In genomic region chr14:95315156-95315555, GRCh38 we compare ENCODE assay signal across 1 cellular context.
TF ChIP-seq lines count a peak whose summit lies in the region.

No MANE protein-coding gene starts in this region.

TF ChIP-seq in A549, 52 proteins besides CTCF, POLR2A, EP300 and RAD21 (continued from another document):
- TF ChIP-seq HMGXB4 (CRISPR knock-in tag; IDR thresholded peaks at IDR 0.05; ENCODE audit: borderline replicate concordance): no peak
- no peak for TF ChIP-seq JUN (IDR thresholded peaks at IDR 0.05)
